ENCODE assay signal across 8 cellular contexts in genomic region chr7:157474685-157475084, GRCh38.
DNase-seq lines count a peak whose midpoint lies in the region; ATAC-seq, FAIRE-seq and TF ChIP-seq lines count a peak whose summit lies in the region.

No MANE protein-coding gene starts in this region.

- no TSS peak for BruUV-seq in endothelial cell of umbilical vein (replicated peaks; lab: Mats Ljungman, UMichigan)

- no peaks in the 10 kb centered on the region for H3K36me3 ChIP-seq in heart right ventricle
- no peaks in the 10 kb centered on the region for H3K36me3 ChIP-seq in endothelial cell of umbilical vein (ENCODE audit: control insufficient read depth in 2 of 2, extremely low read depth in 1 of 2, insufficient read depth in 2 of 2, low read length in 2 of 2)
- H3K36me3 ChIP-seq in transverse colon, result no peaks in the 10 kb centered on the region
- no peaks in the 10 kb centered on the region for H3K36me3 ChIP-seq in tibial nerve

- intact Hi-C loops in Right ventricle myocardium superior (cut with DNase I), result no loop called here
- intact Hi-C loops in heart right ventricle (cut with DNase I), result no loop called here
- intact Hi-C loops in endothelial cell of umbilical vein (cut with micrococcal nuclease), result loop anchor here (2.0 kb wide), 1 partner anchor 42 kb away; no protein-coding TSS in a partner anchor
- intact Hi-C loops in transverse colon (cut with DNase I; ENCODE audit: low total_unique reads), result no loop called here

- POLR2A ChIA-PET in endothelial cell of umbilical vein (lab: Charles Lee), result no interaction called here

- H3K9ac ChIP-seq in endothelial cell of umbilical vein (replicated peaks; ENCODE audit: extremely low read depth, insufficient read depth, low read length), result no peak overlapping the region

- no peaks in the 10 kb centered on the region for H3K9me1 ChIP-seq in endothelial cell of umbilical vein (replicated peaks; ENCODE audit: control insufficient read depth, extremely low read depth, insufficient read depth, low read length)

- H3K9me3 ChIP-seq in heart right ventricle (peaks cover 0 to 25% (median 17%) of the 10 kb centered on the region in 11 donors), endothelial cell of umbilical vein (replicated peaks; ENCODE audit: control insufficient read depth, insufficient read depth, low read length) (no peaks in the 10 kb centered on the region), transverse colon (peaks cover 5 to 16% of the 10 kb centered on the region in 2 donors), tibial nerve (peaks cover 0 to 34% (median 9%) of the 10 kb centered on the region in 4 donors)

- no peak for TF ChIP-seq POLR2A in endothelial cell of umbilical vein (IDR thresholded peaks at IDR 0.05; ENCODE audit: low read depth, low read length)
- TF ChIP-seq POLR2A in transverse colon (IDR thresholded peaks at IDR 0.05), result no peak
- TF ChIP-seq POLR2A in tibial nerve (IDR thresholded peaks at IDR 0.05), result no peak

- no peak for ATAC-seq in Right ventricle myocardium superior (ENCODE audit: poor library complexity)
- no peak for ATAC-seq in heart right ventricle
- no peak for ATAC-seq in GM21528 (IDR thresholded peaks at IDR 0.05; ENCODE audit: low FRiP score, unreplicated experiment)
- no peak for ATAC-seq in HG03442 (IDR thresholded peaks at IDR 0.05; ENCODE audit: unreplicated experiment)

- H3K4me2 ChIP-seq in endothelial cell of umbilical vein (ENCODE audit: insufficient read depth, low read length), result no peak overlapping the region

- no peak overlapping the region for H3K27ac ChIP-seq in heart right ventricle
- no peak overlapping the region for H3K27ac ChIP-seq in endothelial cell of umbilical vein (ENCODE audit: insufficient read depth, low read depth, low read length)
- H3K27ac ChIP-seq in transverse colon, result no peak overlapping the region
- H3K27ac ChIP-seq in tibial nerve, result no peak overlapping the region

- FAIRE-seq in endothelial cell of umbilical vein (lab: Jason Lieb, UNC), result no peak

- H3K4me1 ChIP-seq in heart right ventricle (no peaks in the 10 kb centered on the region), endothelial cell of umbilical vein (ENCODE audit: control insufficient read depth, extremely low read depth, insufficient read depth, low read length) (no peaks in the 10 kb centered on the region), transverse colon (no peaks in the 10 kb centered on the region), tibial nerve (no peaks in the 10 kb centered on the region)

- TF ChIP-seq CTCF in heart right ventricle (IDR thresholded peaks at IDR 0.05) (peak in 3 of 9 donors; percentile 24 to 35 (median 35)), endothelial cell of umbilical vein (IDR thresholded peaks at IDR 0.05; ENCODE audit: extremely low read depth in 1 of 2, insufficient read depth in 1 of 2, low read depth in 1 of 2, low read length in 2 of 2) (peak; percentile 24 to 26), transverse colon (IDR thresholded peaks at IDR 0.05) (peak in 3 of 5 experiments; percentile 20 to 32 (median 22)), tibial nerve (IDR thresholded peaks at IDR 0.05) (no peak)

- CTCF ChIA-PET in endothelial cell of umbilical vein (lab: Charles Lee), result no interaction called here

- DNase-seq in Right ventricle myocardium superior, result peak; percentile 40
- DNase-seq in heart right ventricle, result no peak
- peak; percentile 22 for DNase-seq in NCI-H1694 treated with DMSO at 0.1 percent for 48 hours (lab: John Stamatoyannopoulos, UW)
- no peak for DNase-seq in endothelial cell of umbilical vein (ENCODE audit: low read depth, low spot score)
- DNase-seq in transverse colon, result no peak
- DNase-seq in tibial nerve (ENCODE audit: low spot score in 2 of 2), result no peak

- H2AFZ ChIP-seq in endothelial cell of umbilical vein (ENCODE audit: low read depth, low read length), result no peak overlapping the region

- no peaks in the 10 kb centered on the region for H3K79me2 ChIP-seq in endothelial cell of umbilical vein (ENCODE audit: control insufficient read depth, insufficient read depth, low read length)

- dilution Hi-C loops in endothelial cell of umbilical vein (cut with MboI; ENCODE audit: extremely low pct_ligation_motif_present, low sequenced_read_pairs), result no loop called here

- 40 to 43% methylated on average over 12 of the region's 12 CpGs for WGBS in heart right ventricle, 2 donors
- 59% methylated on average over 12 of the region's 12 CpGs; no CpG with 5 or more reads in 1 of the 2 donors for WGBS in transverse colon (ENCODE audit: low coverage in 1 of 2), 2 donors
- 43 to 44% methylated on average over 11 to 12 of the region's 12 CpGs for WGBS in tibial nerve, 2 donors

- H4K20me1 ChIP-seq in endothelial cell of umbilical vein (replicated peaks; ENCODE audit: control insufficient read depth, extremely low read depth, insufficient read depth, low read length), result no peaks in the 10 kb centered on the region

- H3K4me3 ChIP-seq in heart right ventricle (no peak overlapping the region), endothelial cell of umbilical vein (replicated peaks in 1 of 3; ENCODE audit: insufficient read depth in 1 of 3, low read depth in 1 of 3, low read length in 3 of 3) (no peak overlapping the region), transverse colon (no peak overlapping the region), tibial nerve (no peak overlapping the region)

- in situ Hi-C loops in transverse colon (cut with MboI; ENCODE audit: low pct_ligation_motif_present in 1 of 4, low pct_unique_long_range_greater_than_20kb in 1 of 4, low sequenced_read_pairs in 3 of 4), result no loop called here

- peaks cover 0 to 8% (median 0%) of the 10 kb centered on the region in 7 donors for H3K27me3 ChIP-seq in heart right ventricle
- H3K27me3 ChIP-seq in endothelial cell of umbilical vein (ENCODE audit: control insufficient read depth in 2 of 2, insufficient read depth in 2 of 2, low read length in 2 of 2), result no peaks in the 10 kb centered on the region
- no peaks in the 10 kb centered on the region for H3K27me3 ChIP-seq in transverse colon
- H3K27me3 ChIP-seq in tibial nerve, result no peaks in the 10 kb centered on the region

- TF ChIP-seq EP300 in transverse colon (IDR thresholded peaks at IDR 0.05; ENCODE audit: low read depth) (no peak), tibial nerve (IDR thresholded peaks at IDR 0.05) (no peak)

TF ChIP-seq in endothelial cell of umbilical vein, 7 proteins besides CTCF, POLR2A, EP300 and RAD21:
- no peak for TF ChIP-seq FOS (IDR thresholded peaks at IDR 0.05; ENCODE audit: borderline replicate concordance, insufficient read depth, low read length)
- TF ChIP-seq JUN (IDR thresholded peaks at IDR 0.05; ENCODE audit: borderline replicate concordance, insufficient read depth, insufficient read length, low read depth), result no peak
- no peak for TF ChIP-seq MAX (IDR thresholded peaks at IDR 0.05; ENCODE audit: insufficient read depth, insufficient read length)
- no peak for TF ChIP-seq MYC (IDR thresholded peaks at IDR 0.05; ENCODE audit: low read depth, low read length)
- TF ChIP-seq EZH2 (IDR thresholded peaks at IDR 0.05; ENCODE audit: borderline replicate concordance, low read depth, low read length, severe bottlenecking), result no peak
- no peak for TF ChIP-seq POLR2AphosphoS5 (IDR thresholded peaks at IDR 0.05; ENCODE audit: insufficient read depth, low read depth, low read length)
- no peak for TF ChIP-seq GATA2 (IDR thresholded peaks at IDR 0.05; ENCODE audit: insufficient read depth, insufficient read length, low read depth, low read length)

Comparison
In these comparisons a context has a peak if more than half of its experiments do, and no peak if none do; other contexts are left out.
1. DNase-seq: peak in Right ventricle myocardium superior (single experiment) and NCI-H1694 treated with DMSO at 0.1 percent for 48 hours (single experiment); none in heart right ventricle (0 of 2), endothelial cell of umbilical vein (single experiment), transverse colon (single experiment) and tibial nerve (0 of 2).
2. CTCF ChIP-seq: peak in endothelial cell of umbilical vein (2 of 2) and transverse colon (3 of 5); none in tibial nerve (0 of 5).